Comparison of ENCODE assay signal across 18 cellular contexts in the genomic region with DNA sequence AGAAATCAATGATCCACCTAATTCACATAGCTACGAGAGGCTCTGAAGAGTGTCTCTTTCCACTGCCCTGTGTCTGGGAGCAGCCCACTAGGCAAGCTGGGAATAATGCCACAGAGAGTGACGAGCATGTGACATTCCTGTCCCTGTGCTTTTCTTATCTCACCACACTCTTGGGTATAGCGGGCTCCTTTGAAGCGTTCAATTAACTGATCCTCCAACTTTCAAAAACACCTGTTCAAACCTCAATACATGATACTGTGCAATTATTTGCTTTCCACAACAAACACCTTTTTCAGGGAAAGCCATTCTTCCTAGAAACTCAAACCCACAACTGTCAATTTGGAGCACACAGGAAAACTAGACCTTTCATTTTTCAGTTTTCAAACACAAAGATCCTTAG. TPM values are rescaled to one million over a fixed set of nuclear protein-coding genes. Genes with fewer than 3 reads are reported as not detected.
A peak's percentile ranks its signal among the peaks of the same experiment; 100 is the strongest.
DNase-seq lines count a peak whose midpoint lies in the region; ATAC-seq and TF ChIP-seq lines count a peak whose summit lies in the region.
"Had no signal": no experiment of that assay in that cellular context is flagged by ENCODE, and none has a peak within 500 bp of the region (broad histone marks: within the 10 kb centered on the region; RNA-seq: fewer than 3 reads in every experiment).

No MANE protein-coding gene starts in this region.

- H3K56ac ChIP-seq in H9 (ENCODE audit: insufficient read length, low read depth, low read length) = no peak overlapping the region

- DNase-seq in H9 (no peak), NCI-H345 treated with DMSO at 0.1 percent for 48 hours (lab: John Stamatoyannopoulos, UW; ENCODE audit: unreplicated experiment) (peak; percentile 38), globus pallidus (ENCODE audit: low spot score) (peak; percentile 40), right lobe of liver (no peak), SK-N-SH (no peak), NCI-H2227 (lab: John Stamatoyannopoulos, UW; ENCODE audit: unreplicated experiment) (no peak)
- DNase-seq in activated naive CD4-positive, alpha-beta T cell treated with anti-CD3 and anti-CD28 coated beads, Interleukin-2, amount 50 U/mL, for 72 hours (ENCODE audit: low spot score in 2 of 2) = no peak
- DNase-seq in activated CD4-positive, alpha-beta T cell treated with anti-CD3 and anti-CD28 coated beads for 4 hours = no peak
- DNase-seq: activated CD4-positive, alpha-beta T cell treated with anti-CD3 and anti-CD28 coated beads, Interleukin-2, amount 50 U/mL, for 1 hour; activated naive CD8-positive, alpha-beta T cell treated with anti-CD3 and anti-CD28 coated beads, Interleukin-2, amount 10 ng/mL, durations not matched to agents 7 days and 5 days; activated T-cell treated with anti-CD3 and anti-CD28 coated beads, Interleukin-2, amount 50 U/mL, for 1 hour; central memory CD4-positive, alpha-beta T cell; foreskin fibroblast; NCI-H446 treated with DMSO at 0.1 percent for 48 hours; occipital lobe; stimulated activated naive CD4-positive, alpha-beta T cell treated with Interleukin-2 at 50 U/mL for 16 hours; T-helper 2 cell had no signal

- intact Hi-C loops in right lobe of liver (cut with DNase I) = no loop called here

- H4K5ac ChIP-seq in H9 (ENCODE audit: insufficient read length, low read depth, low read length) = no peak overlapping the region

- H3K27me3 Mint-ChIP-seq in H9 (ENCODE audit: low read depth) = no peaks in the 10 kb centered on the region

- POLR2A ChIA-PET in SK-N-SH (lab: Yijun Ruan, JAX) = no interaction called here

- H3K4me1 ChIP-seq in H9 (ENCODE audit: insufficient read depth, low read length) (peaks cover 61% of the 10 kb centered on the region), right lobe of liver (peaks cover 0 to 62% (median 19%) of the 10 kb centered on the region in 4 donors), SK-N-SH (ENCODE audit: control insufficient read depth in 1 of 2, insufficient read depth in 2 of 2, low read depth in 1 of 2, low read length in 1 of 2) (peaks cover 0 to 66% of the 10 kb centered on the region in 2 experiments; a peak in 2 of 4 replicates)

- H3K27ac ChIP-seq in H9 (ENCODE audit: insufficient read length, low read depth, low read length) = peak overlapping the region; percentile 99
- H3K27ac ChIP-seq in right lobe of liver = no peak overlapping the region
- H3K27ac ChIP-seq in SK-N-SH (ENCODE audit: low read depth in 2 of 2, low read length in 1 of 2) = no peak overlapping the region
- H3K27ac ChIP-seq: vagina had no signal

- H3K9me3 ChIP-seq in H9 (ENCODE audit: control insufficient read depth, low read depth, low read length) (no peaks in the 10 kb centered on the region), right lobe of liver (no peaks in the 10 kb centered on the region), SK-N-SH (no peaks in the 10 kb centered on the region)
- H3K9me3 ChIP-seq: vagina had no signal

- H4K8ac ChIP-seq in H9 (replicated peaks; ENCODE audit: insufficient read length, low read depth, low read length) = no peak overlapping the region

- H3T11ph ChIP-seq in H9 (ENCODE audit: low read length) = no peak overlapping the region

- no peak for TF ChIP-seq EP300 in SK-N-SH (IDR thresholded peaks at IDR 0.05; ENCODE audit: borderline replicate concordance in 1 of 2, low read depth in 1 of 2, low read length in 1 of 2)

- peak; percentile 5 to 53 (median 20) for ATAC-seq in right lobe of liver
- ATAC-seq in activated naive CD4-positive, alpha-beta T cell treated with anti-CD3 and anti-CD28 coated beads, Interleukin-2, amount 50 U/mL, for 72 hours = no peak

- TF ChIP-seq RAD21 in SK-N-SH (IDR thresholded peaks at IDR 0.05; ENCODE audit: low read length) = no peak

- H3K79me2 ChIP-seq in H9 (ENCODE audit: insufficient read depth, low read length) (peaks cover 19% of the 10 kb centered on the region; the same call in 1 of the 2 replicates), SK-N-SH (ENCODE audit: insufficient read depth) (peaks cover 8% of the 10 kb centered on the region; the same call in 1 of the 2 replicates)

- H4K91ac ChIP-seq in H9 (ENCODE audit: insufficient read length, low read depth, low read length) = no peak overlapping the region

- H3K9ac ChIP-seq in H9 (ENCODE audit: extremely low read depth, insufficient read length, low read length) (no peak overlapping the region), SK-N-SH (no peak overlapping the region)

- H3K14ac ChIP-seq in H9 (ENCODE audit: insufficient read depth, low read length) = peak overlapping the region; percentile 11; the same call in 1 of the 2 replicates

- TF ChIP-seq POLR2A in right lobe of liver (IDR thresholded peaks at IDR 0.05) = no peak

- H3K36me3 Mint-ChIP-seq in H9 (ENCODE audit: insufficient read depth in 1 of 3, low read depth in 3 of 3) = peaks cover 19 to 45% (median 38%) of the 10 kb centered on the region in 3 experiments; a peak in 6 of 7 replicates
- H3K36me3 Mint-ChIP-seq in activated naive CD4-positive, alpha-beta T cell treated with anti-CD3 and anti-CD28 coated beads, Interleukin-2, amount 50 U/mL, for 72 hours = no peaks in the 10 kb centered on the region
- H3K36me3 Mint-ChIP-seq: activated naive CD8-positive, alpha-beta T cell treated with anti-CD3 and anti-CD28 coated beads, Interleukin-2, amount 10 ng/mL, durations not matched to agents 7 days and 5 days had no signal

- H3K4me1 Mint-ChIP-seq in H9 = peaks cover 26 to 77% of the 10 kb centered on the region in 2 experiments
- H3K4me1 Mint-ChIP-seq: activated naive CD8-positive, alpha-beta T cell treated with anti-CD3 and anti-CD28 coated beads, Interleukin-2, amount 10 ng/mL, durations not matched to agents 7 days and 5 days had no signal

- H3K23ac ChIP-seq in H9 (ENCODE audit: insufficient read length, low read depth, low read length) = no peak overlapping the region

- H3K36me3 ChIP-seq in right lobe of liver (peaks cover 0 to 44% (median 13%) of the 10 kb centered on the region in 4 donors), SK-N-SH (replicated peaks in 1 of 2; ENCODE audit: control insufficient read depth in 1 of 2, insufficient read depth in 2 of 2, low read length in 1 of 2) (peaks cover 5 to 56% of the 10 kb centered on the region in 2 experiments)

- no peaks in the 10 kb centered on the region for H3K9me3 Mint-ChIP-seq in H9
- peaks cover 0 to 6% of the 10 kb centered on the region in 2 donors for H3K9me3 Mint-ChIP-seq in activated naive CD4-positive, alpha-beta T cell treated with anti-CD3 and anti-CD28 coated beads, Interleukin-2, amount 50 U/mL, for 72 hours

- H3K4me2 ChIP-seq in H9 (ENCODE audit: insufficient read depth, insufficient read length, low read length) (peak overlapping the region; percentile 41), SK-N-SH (no peak overlapping the region)

- peaks cover 3% of the 10 kb centered on the region for H3K79me1 ChIP-seq in H9 (ENCODE audit: insufficient read depth, low read depth, low read length, poor library complexity, severe bottlenecking)

- peak overlapping the region in 1 of 2 experiments; percentile 39; a peak in 2 of 5 replicates for H3K4me3 Mint-ChIP-seq in H9
- H3K4me3 Mint-ChIP-seq: activated naive CD8-positive, alpha-beta T cell treated with anti-CD3 and anti-CD28 coated beads, Interleukin-2, amount 10 ng/mL, durations not matched to agents 7 days and 5 days had no signal

- no peaks in the 10 kb centered on the region for H3F3A ChIP-seq in SK-N-SH (replicated peaks; ENCODE audit: insufficient read depth)

- peak overlapping the region; percentile 50 for H2BK5ac ChIP-seq in H9 (ENCODE audit: insufficient read length, low read length)

- peak overlapping the region; percentile 93 for H2BK12ac ChIP-seq in H9 (ENCODE audit: insufficient read length, low read depth, low read length)

- H3K4me3 ChIP-seq in right lobe of liver = no peak overlapping the region
- no peak overlapping the region for H3K4me3 ChIP-seq in SK-N-SH (ENCODE audit: low read depth in 2 of 2, low read length in 1 of 2)
- H3K4me3 ChIP-seq: vagina had no signal

- CTCF ChIA-PET in SK-N-SH (lab: Yijun Ruan, JAX) = interaction anchor here (0.7 to 1.3 kb wide), 3 partner anchors 10 to 41 kb away, joined by 3 to 4 read pairs (median 3); no protein-coding TSS in a partner anchor

- H3K9me2 ChIP-seq in SK-N-SH = no peaks in the 10 kb centered on the region

- H3K18ac ChIP-seq in H9 (ENCODE audit: insufficient read length, low read depth, low read length) = peak overlapping the region; percentile 70

- no CpG with 5 or more reads among the region's 4 CpGs for WGBS in H9 (ENCODE audit: extremely low coverage, insufficient read length, low lambda C conversion rate)
- 38% methylated on average over 4 of the region's 4 CpGs for WGBS in right lobe of liver (ENCODE audit: insufficient coverage, low coverage, low lambda C conversion rate, missing lambda C conversion rate)
- WGBS in SK-N-SH (ENCODE audit: low lambda C conversion rate) = 88% methylated on average over 4 of the region's 4 CpGs

- H2AFZ ChIP-seq in H9 (ENCODE audit: low read length) = no peak overlapping the region
- no peak overlapping the region for H2AFZ ChIP-seq in SK-N-SH (ENCODE audit: low read depth)

- H2AK5ac ChIP-seq in H9 (ENCODE audit: insufficient read length, low read length) = no peak overlapping the region

- peak overlapping the region; percentile 95 to 99 (median 98) for H3K27ac Mint-ChIP-seq in H9
- no peak overlapping the region for H3K27ac Mint-ChIP-seq in activated naive CD4-positive, alpha-beta T cell treated with anti-CD3 and anti-CD28 coated beads, Interleukin-2, amount 50 U/mL, for 72 hours
- H3K27ac Mint-ChIP-seq: activated naive CD8-positive, alpha-beta T cell treated with anti-CD3 and anti-CD28 coated beads, Interleukin-2, amount 10 ng/mL, durations not matched to agents 7 days and 5 days had no signal

- H2BK120ac ChIP-seq in H9 (ENCODE audit: low read depth, low read length, poor library complexity, severe bottlenecking) = no peak overlapping the region

- no peak overlapping the region for H3K4ac ChIP-seq in H9 (ENCODE audit: low read depth, low read length)

- H4K20me1 ChIP-seq in H9 (ENCODE audit: control insufficient read depth, insufficient read depth, insufficient read length) (no peaks in the 10 kb centered on the region), SK-N-SH (ENCODE audit: insufficient read depth) (peaks cover 6% of the 10 kb centered on the region; the same call in 1 of the 2 replicates)

- no peak overlapping the region for H2BK20ac ChIP-seq in H9 (ENCODE audit: low read depth, low read length, poor library complexity, severe bottlenecking)

- H3K27me3 ChIP-seq in H9 (ENCODE audit: insufficient read depth, low read length) (no peaks in the 10 kb centered on the region), right lobe of liver (no peaks in the 10 kb centered on the region), SK-N-SH (ENCODE audit: insufficient read depth) (no peaks in the 10 kb centered on the region)
- H3K27me3 ChIP-seq: vagina had no signal

- H3K23me2 ChIP-seq in H9 (ENCODE audit: insufficient read length, low read depth, low read length, poor library complexity, severe bottlenecking) = no peaks in the 10 kb centered on the region

- no peak for TF ChIP-seq CTCF in H9 (conservative IDR thresholded peaks at IDR 0.05)
- TF ChIP-seq CTCF in right lobe of liver (IDR thresholded peaks at IDR 0.05) = no peak
- no peak for TF ChIP-seq CTCF in SK-N-SH (IDR thresholded peaks at IDR 0.05)

- H2BK15ac ChIP-seq in H9 (ENCODE audit: low read depth, low read length) = peak overlapping the region; percentile 61; the same call in 1 of the 2 replicates

RNA-seq across cellular contexts. Expression of a gene that starts 43.4 kb away (rescaled TPM):
- total RNA-seq in H9 (2021) = 25.3 and 26.7 TPM in 2 replicates
- 100 to 1,000 TPM in 1 of 6 experiments, 10 to 100 TPM in 5; 47.8 to 118 (median 65.8) TPM for total RNA-seq in right lobe of liver
- total RNA-seq in activated naive CD4-positive, alpha-beta T cell treated with anti-CD3 and anti-CD28 coated beads, Interleukin-2, amount 50 U/mL, for 72 hours = not detected
- polyA plus RNA-seq in SK-N-SH (2012; rRNA removed) = 32.2 and 38.1 TPM in 2 replicates
- 28.3 and 34.6 TPM in 2 replicates for polyA plus RNA-seq in SK-N-SH (2012; cell fraction: cytosol; rRNA removed)
- 20.8 and 34.3 TPM in 2 replicates for polyA plus RNA-seq in SK-N-SH (2012; cell fraction: nucleus; rRNA removed)

Comparison
In these comparisons a context has a peak if more than half of its experiments do, and no peak if none do; other contexts are left out.
1. DNase-seq: peak in NCI-H345 treated with DMSO at 0.1 percent for 48 hours (single experiment) and globus pallidus (single experiment); none in H9 (single experiment), right lobe of liver (0 of 3), activated naive CD4-positive, alpha-beta T cell treated with anti-CD3 and anti-CD28 coated beads, Interleukin-2, amount 50 U/mL, for 72 hours (0 of 2), SK-N-SH (single experiment), NCI-H2227 (single experiment) and activated CD4-positive, alpha-beta T cell treated with anti-CD3 and anti-CD28 coated beads for 4 hours (0 of 2).
2. H3K27ac Mint-ChIP-seq: peak in H9 (3 of 3); none in activated naive CD4-positive, alpha-beta T cell treated with anti-CD3 and anti-CD28 coated beads, Interleukin-2, amount 50 U/mL, for 72 hours (0 of 2).
3. ATAC-seq: peak in right lobe of liver (4 of 4); none in activated naive CD4-positive, alpha-beta T cell treated with anti-CD3 and anti-CD28 coated beads, Interleukin-2, amount 50 U/mL, for 72 hours (0 of 2).
4. RNA of a gene that starts 43.4 kb away (total RNA-seq): 47.8 to 118 TPM in right lobe of liver and 25.3 to 26.7 TPM in H9; not detected in activated naive CD4-positive, alpha-beta T cell treated with anti-CD3 and anti-CD28 coated beads, Interleukin-2, amount 50 U/mL, for 72 hours; every median in the first group is over 10 times any median in the second.